Comparison of ENCODE assay signal across 8 cellular contexts in genomic region chr15:40694706-40695468, GRCh38. TPM values are rescaled to one million over a fixed set of nuclear protein-coding genes. Genes with fewer than 3 reads are reported as not detected.
DNase-seq lines count a peak whose midpoint lies in the region; ATAC-seq and TF ChIP-seq lines count a peak whose summit lies in the region.

TSS of gene RAD51 (plus strand) at chr15:40695174. CDS start at chr15:40698759, 3,585 bp downstream.

- H3K36me3 ChIP-seq in mucosa of descending colon (ENCODE audit: low read depth): no peaks in the 10 kb centered on the region

- H3K9me3 ChIP-seq in mucosa of descending colon: no peaks in the 10 kb centered on the region

- no peak for TF ChIP-seq CTCF in mucosa of descending colon (IDR thresholded peaks at IDR 0.05)

- TF ChIP-seq RAD21 in Ishikawa (IDR thresholded peaks at IDR 0.05; ENCODE audit: low read depth): no peak

- ATAC-seq in GM21576 (IDR thresholded peaks at IDR 0.05; ENCODE audit: unreplicated experiment): peak; percentile 80
- peak; percentile 96 for ATAC-seq in mucosa of descending colon

- H3K27ac ChIP-seq in epithelial cell of prostate: peak within 1 kb of the TSS; percentile 98

- DNase-seq in DMS153 (lab: John Stamatoyannopoulos, UW): peak; percentile 58
- DNase-seq in OCI-M2 (lab: John Stamatoyannopoulos, UW; ENCODE audit: unreplicated experiment): peak; percentile 78
- DNase-seq in activated T-cell treated with anti-CD3 and anti-CD28 coated beads for 4 hours: peak; percentile 91
- peak; percentile 81 for DNase-seq in epithelial cell of prostate (ENCODE audit: low read depth, low spot score)
- peak; percentile 96 to 97 (median 97) for DNase-seq in mucosa of descending colon
- peak; percentile 80 to 85 for DNase-seq in stimulated activated CD8-positive, alpha-beta memory T cell treated with anti-CD3 and anti-CD28 coated beads, Interleukin-4, amount 100 ng/mL, for 1 hour (ENCODE audit: low read depth in 2 of 2, low spot score in 1 of 2)

- no peak; the same call in 1 of the 2 replicates for TF ChIP-seq EP300 in Ishikawa (IDR thresholded peaks at IDR 0.05; ENCODE audit: borderline replicate concordance)

- peak within 1 kb of the TSS; percentile 58 for H3K4me3 ChIP-seq in mucosa of descending colon

- H3K4me1 ChIP-seq in mucosa of descending colon (ENCODE audit: low read depth): peaks cover 14% of the 10 kb centered on the region

- intact Hi-C loops in mucosa of descending colon (cut with DNase I, micrococcal nuclease): loop anchor here in 1 of 2 donors (10.0 kb wide), 1 partner anchor 90 kb away; no protein-coding TSS in a partner anchor

TF ChIP-seq in Ishikawa, 13 proteins besides CTCF, POLR2A, EP300 and RAD21:
- TF ChIP-seq ZBTB7A (IDR thresholded peaks at IDR 0.05; ENCODE audit: low read depth) (no peak), CREB1 (IDR thresholded peaks at IDR 0.05; ENCODE audit: low read depth) (peak; percentile 65; the same call in 1 of the 2 replicates), EGR1 (IDR thresholded peaks at IDR 0.05) (no peak; the same call in 1 of the 2 replicates), TAF1 (IDR thresholded peaks at IDR 0.05; ENCODE audit: low read depth) (peak; percentile 65), FOXM1 (IDR thresholded peaks at IDR 0.05; ENCODE audit: borderline replicate concordance, low read depth) (0 out of 2 replicates have a peak, but pooled peaks have one; percentile 39), CEBPB (IDR thresholded peaks at IDR 0.05) (no peak), REST (IDR thresholded peaks at IDR 0.05; ENCODE audit: low read depth) (no peak), TEAD4 (IDR thresholded peaks at IDR 0.05) (no peak), NFIC (IDR thresholded peaks at IDR 0.05) (no peak), TCF12 (IDR thresholded peaks at IDR 0.05; ENCODE audit: low read depth) (0 out of 2 replicates have a peak, but pooled peaks have one; percentile 17), YY1 (IDR thresholded peaks at IDR 0.05; ENCODE audit: low read depth) (no peak; the same call in none of the 2 replicates), USF1 (IDR thresholded peaks at IDR 0.05) (peak; percentile 25; the same call in 1 of the 2 replicates)
- TF ChIP-seq, protein P1, sequence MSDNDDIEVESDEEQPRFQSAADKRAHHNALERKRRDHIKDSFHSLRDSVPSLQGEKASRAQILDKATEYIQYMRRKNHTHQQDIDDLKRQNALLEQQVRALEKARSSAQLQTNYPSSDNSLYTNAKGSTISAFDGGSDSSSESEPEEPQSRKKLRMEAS (IDR thresholded peaks at IDR 0.05): peak; percentile 87

RNA-seq across cellular contexts. Expression of gene RAD51, which starts in this region (rescaled TPM):
- total RNA-seq in mucosa of descending colon: 10 to 100 TPM in 1 of 3 donors, 1 to 10 TPM in 2; 2.9 to 13.1 (median 8.3) TPM

Comparison
In these comparisons a context has a peak if more than half of its experiments do, and no peak if none do; other contexts are left out.
1. Peak in every context shown above with its lines: DNase-seq, ATAC-seq, H3K4me3 ChIP-seq and H3K27ac ChIP-seq.